Comparison of ENCODE assay signal across 15 cellular contexts in the genomic region with DNA sequence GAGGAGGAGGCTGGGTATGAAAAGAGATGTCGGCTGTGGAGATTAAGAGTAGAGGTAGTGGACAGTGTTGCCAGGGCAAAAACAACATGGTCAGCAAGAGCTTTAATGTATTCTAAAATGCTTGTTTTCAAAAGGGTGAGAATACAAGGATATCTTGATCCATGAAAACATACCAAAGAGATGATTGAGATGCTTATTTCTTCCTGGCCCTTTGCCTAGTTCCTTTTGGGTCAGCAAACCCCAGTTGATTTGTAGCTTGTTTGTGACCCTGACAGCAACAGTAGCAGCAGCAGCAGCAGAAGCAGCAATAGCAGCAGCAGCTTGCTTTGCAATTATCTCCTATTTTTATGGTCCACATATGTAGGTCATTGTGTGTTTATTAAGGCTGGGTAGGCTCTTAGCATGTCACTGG.
DNase-seq lines count a peak whose midpoint lies in the region; ATAC-seq and TF ChIP-seq lines count a peak whose summit lies in the region.
"Had no signal": no experiment of that assay in that cellular context is flagged by ENCODE, and none has a peak within 500 bp of the region (broad histone marks: within the 10 kb centered on the region; RNA-seq: fewer than 3 reads in every experiment).

No MANE protein-coding gene starts in this region.

- no peaks in the 10 kb centered on the region for H3F3A ChIP-seq in GM23338 (replicated peaks; ENCODE audit: low read depth)

- H3K27ac ChIP-seq in ACC112 (ENCODE audit: low read depth, low read length) (peak overlapping the region; percentile 84), esophagus muscularis mucosa (replicated peaks in 1 of 4) (peak overlapping the region; percentile 14 to 44 (median 26)), GM23338 (ENCODE audit: low read depth) (no peak overlapping the region)
- H3K27ac ChIP-seq: WERI-Rb-1 had no signal

- CTCF ChIA-PET in activated CD4-positive, alpha-beta T cell treated with anti-CD3 and anti-CD28 coated beads, Interleukin-2, amount 10 ng/mL, durations not matched to agents 7 days and 5 days (lab: Charles Lee) = no interaction called here

- intact Hi-C loops in esophagus muscularis mucosa (cut with DNase I) = no loop called here

- H3K27me3 ChIP-seq in ACC112 (ENCODE audit: insufficient read depth, low read length) = no peaks in the 10 kb centered on the region
- no peaks in the 10 kb centered on the region for H3K27me3 ChIP-seq in esophagus muscularis mucosa
- no peaks in the 10 kb centered on the region for H3K27me3 ChIP-seq in GM23338 (ENCODE audit: insufficient read depth)

- H4K20me1 ChIP-seq in GM23338 (replicated peaks; ENCODE audit: insufficient read depth) = no peaks in the 10 kb centered on the region

- POLR2A ChIA-PET in activated CD4-positive, alpha-beta T cell treated with anti-CD3 and anti-CD28 coated beads, Interleukin-2, amount 10 ng/mL, durations not matched to agents 7 days and 5 days (lab: Charles Lee) = no interaction called here

- TF ChIP-seq CTCF in esophagus muscularis mucosa (IDR thresholded peaks at IDR 0.05) (no peak), GM23338 (conservative IDR thresholded peaks at IDR 0.05; ENCODE audit: low read depth in 2 of 2) (no peak)

- H3K27me3 Mint-ChIP-seq in GM23338 (ENCODE audit: insufficient read depth, low read depth, poor library complexity) = no peaks in the 10 kb centered on the region
- H3K27me3 Mint-ChIP-seq in activated CD4-positive, alpha-beta T cell treated with anti-CD3 and anti-CD28 coated beads, Interleukin-2, amount 10 ng/mL, durations not matched to agents 7 days and 5 days = no peaks in the 10 kb centered on the region

- DNase-seq in M059J (ENCODE audit: low read depth) (peak; percentile 96), esophagus muscularis mucosa (ENCODE audit: extremely low spot score) (no peak), myocyte (ENCODE audit: low read depth) (peak; percentile 64), GM23338 (ENCODE audit: low spot score) (no peak)
- DNase-seq in activated CD4-positive, alpha-beta T cell treated with anti-CD3 and anti-CD28 coated beads, Interleukin-2, amount 10 ng/mL, durations not matched to agents 7 days and 5 days = no peak
- DNase-seq: amygdala; DMS79; NCI-H187; NCI-H774; SIG-M5; stimulated activated CD4-positive, alpha-beta T cell treated with anti-CD3 and anti-CD28 coated beads, Interleukin-15, amount 100 ng/mL, for 24 hours; WERI-Rb-1 had no signal

- H3K9me3 Mint-ChIP-seq in GM23338 = no peaks in the 10 kb centered on the region
- no peaks in the 10 kb centered on the region for H3K9me3 Mint-ChIP-seq in activated CD4-positive, alpha-beta T cell treated with anti-CD3 and anti-CD28 coated beads, Interleukin-2, amount 10 ng/mL, durations not matched to agents 7 days and 5 days

- no peak overlapping the region for H3K27ac Mint-ChIP-seq in GM23338
- H3K27ac Mint-ChIP-seq in activated CD4-positive, alpha-beta T cell treated with anti-CD3 and anti-CD28 coated beads, Interleukin-2, amount 10 ng/mL, durations not matched to agents 7 days and 5 days = no peak overlapping the region

- H3K4me3 ChIP-seq in ACC112 (ENCODE audit: low read depth, low read length) (no peak overlapping the region), esophagus muscularis mucosa (no peak overlapping the region), GM23338 (no peak overlapping the region)

- no peaks in the 10 kb centered on the region for H3K9me3 ChIP-seq in esophagus muscularis mucosa

- H3K79me2 ChIP-seq in ACC112 (ENCODE audit: control insufficient read depth, insufficient read depth, low read length, unreplicated experiment) (no peaks in the 10 kb centered on the region), GM23338 (replicated peaks; ENCODE audit: insufficient read depth) (no peaks in the 10 kb centered on the region)

- no peaks in the 10 kb centered on the region for H3K9me2 ChIP-seq in GM23338 (ENCODE audit: insufficient read depth)

- no peak for TF ChIP-seq POLR2A in esophagus muscularis mucosa (IDR thresholded peaks at IDR 0.05; ENCODE audit: low read depth)

- WGBS in esophagus muscularis mucosa = 89% methylated on average over 1 of the region's 1 CpG

- H3K36me3 Mint-ChIP-seq in GM23338 (ENCODE audit: low read depth) = no peaks in the 10 kb centered on the region; the same call in 2 of the 3 replicates
- peaks cover 32% of the 10 kb centered on the region for H3K36me3 Mint-ChIP-seq in activated CD4-positive, alpha-beta T cell treated with anti-CD3 and anti-CD28 coated beads, Interleukin-2, amount 10 ng/mL, durations not matched to agents 7 days and 5 days (ENCODE audit: low read depth)

- peaks cover 36% of the 10 kb centered on the region for H3K4me1 ChIP-seq in ACC112 (ENCODE audit: control insufficient read depth, insufficient read depth, low read length, unreplicated experiment)
- H3K4me1 ChIP-seq in esophagus muscularis mucosa = peaks cover 9 to 82% (median 67%) of the 10 kb centered on the region in 4 donors
- H3K4me1 ChIP-seq in GM23338 (ENCODE audit: insufficient read depth) = no peaks in the 10 kb centered on the region

- H3K4me3 Mint-ChIP-seq in GM23338 = no peak overlapping the region
- H3K4me3 Mint-ChIP-seq in activated CD4-positive, alpha-beta T cell treated with anti-CD3 and anti-CD28 coated beads, Interleukin-2, amount 10 ng/mL, durations not matched to agents 7 days and 5 days = no peak overlapping the region

- peaks cover 14% of the 10 kb centered on the region; the same call in 1 of the 2 replicates for H3K36me3 ChIP-seq in ACC112 (ENCODE audit: insufficient read depth, low read length)
- peaks cover 0 to 31% (median 5%) of the 10 kb centered on the region in 4 donors for H3K36me3 ChIP-seq in esophagus muscularis mucosa
- H3K36me3 ChIP-seq in GM23338 (ENCODE audit: insufficient read depth) = no peaks in the 10 kb centered on the region
- H3K36me3 ChIP-seq: WERI-Rb-1 had no signal

- no peak overlapping the region for H3K4me2 ChIP-seq in GM23338

- ATAC-seq in HG02884 (IDR thresholded peaks at IDR 0.05; ENCODE audit: unreplicated experiment) (no peak), HG03025 (IDR thresholded peaks at IDR 0.05; ENCODE audit: low FRiP score, unreplicated experiment) (no peak), GM23338 (no peak)

- peaks cover 5% of the 10 kb centered on the region for H3K4me1 Mint-ChIP-seq in GM23338
- H3K4me1 Mint-ChIP-seq in activated CD4-positive, alpha-beta T cell treated with anti-CD3 and anti-CD28 coated beads, Interleukin-2, amount 10 ng/mL, durations not matched to agents 7 days and 5 days = peaks cover 5% of the 10 kb centered on the region

- H2AFZ ChIP-seq in ACC112 (ENCODE audit: low read length, unreplicated experiment) (no peak overlapping the region), GM23338 (no peak overlapping the region)

- no peak for TF ChIP-seq EP300 in esophagus muscularis mucosa (IDR thresholded peaks at IDR 0.05)

TF ChIP-seq in GM23338, 12 proteins besides CTCF, POLR2A, EP300 and RAD21 (continues in another document):
- TF ChIP-seq ZNF114 (CRISPR knock-in tag; IDR thresholded peaks at IDR 0.05) (no peak), STAT1 (IDR thresholded peaks at IDR 0.05; ENCODE audit: unreplicated experiment) (no peak), EZH2 (IDR thresholded peaks at IDR 0.05; ENCODE audit: low read depth, unreplicated experiment) (no peak), CREB1 (CRISPR knock-in tag; IDR thresholded peaks at IDR 0.05; ENCODE audit: low read depth) (no peak), JUNB (IDR thresholded peaks at IDR 0.05; ENCODE audit: unreplicated experiment) (no peak)
- TF ChIP-seq, protein P1, sequence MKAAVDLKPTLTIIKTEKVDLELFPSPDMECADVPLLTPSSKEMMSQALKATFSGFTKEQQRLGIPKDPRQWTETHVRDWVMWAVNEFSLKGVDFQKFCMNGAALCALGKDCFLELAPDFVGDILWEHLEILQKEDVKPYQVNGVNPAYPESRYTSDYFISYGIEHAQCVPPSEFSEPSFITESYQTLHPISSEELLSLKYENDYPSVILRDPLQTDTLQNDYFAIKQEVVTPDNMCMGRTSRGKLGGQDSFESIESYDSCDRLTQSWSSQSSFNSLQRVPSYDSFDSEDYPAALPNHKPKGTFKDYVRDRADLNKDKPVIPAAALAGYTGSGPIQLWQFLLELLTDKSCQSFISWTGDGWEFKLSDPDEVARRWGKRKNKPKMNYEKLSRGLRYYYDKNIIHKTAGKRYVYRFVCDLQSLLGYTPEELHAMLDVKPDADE (IDR thresholded peaks at IDR 0.05) = no peak

Comparison
In these comparisons a context has a peak if more than half of its experiments do, and no peak if none do; other contexts are left out.
1. DNase-seq: peak in M059J (single experiment) and myocyte (single experiment); none in esophagus muscularis mucosa (single experiment), GM23338 (single experiment) and activated CD4-positive, alpha-beta T cell treated with anti-CD3 and anti-CD28 coated beads, Interleukin-2, amount 10 ng/mL, durations not matched to agents 7 days and 5 days (single experiment).